Comparison of ENCODE assay signal across 1 cellular context in genomic region chr7:42090806-42091205, GRCh38.
TF ChIP-seq lines count a peak whose summit lies in the region.

No MANE protein-coding gene starts in this region.

TF ChIP-seq in WTC11, 78 proteins besides CTCF, POLR2A, EP300 and RAD21:
- TF ChIP-seq, protein P1, sequence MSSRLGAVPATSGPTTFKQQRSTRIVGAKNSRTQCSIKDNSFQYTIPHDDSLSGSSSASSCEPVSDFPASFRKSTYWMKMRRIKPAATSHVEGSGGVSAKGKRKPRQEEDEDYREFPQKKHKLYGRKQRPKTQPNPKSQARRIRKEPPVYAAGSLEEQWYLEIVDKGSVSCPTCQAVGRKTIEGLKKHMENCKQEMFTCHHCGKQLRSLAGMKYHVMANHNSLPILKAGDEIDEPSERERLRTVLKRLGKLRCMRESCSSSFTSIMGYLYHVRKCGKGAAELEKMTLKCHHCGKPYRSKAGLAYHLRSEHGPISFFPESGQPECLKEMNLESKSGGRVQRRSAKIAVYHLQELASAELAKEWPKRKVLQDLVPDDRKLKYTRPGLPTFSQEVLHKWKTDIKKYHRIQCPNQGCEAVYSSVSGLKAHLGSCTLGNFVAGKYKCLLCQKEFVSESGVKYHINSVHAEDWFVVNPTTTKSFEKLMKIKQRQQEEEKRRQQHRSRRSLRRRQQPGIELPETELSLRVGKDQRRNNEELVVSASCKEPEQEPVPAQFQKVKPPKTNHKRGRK (CRISPR knock-in tag; IDR thresholded peaks at IDR 0.05; ENCODE audit: borderline replicate concordance), result no peak
- peak; percentile 78 for TF ChIP-seq ZNF121 (CRISPR knock-in tag; IDR thresholded peaks at IDR 0.05)
TF ChIP-seq in WTC11: peak in this region for 1.
